Comparison of ENCODE assay signal across 13 cellular contexts in genomic region chr12:128813883-128814282, GRCh38. TPM values are rescaled to one million over a fixed set of nuclear protein-coding genes. Genes with fewer than 3 reads are reported as not detected.
A peak's percentile ranks its signal among the peaks of the same experiment; 100 is the strongest.
DNase-seq lines count a peak whose midpoint lies in the region; ATAC-seq and TF ChIP-seq lines count a peak whose summit lies in the region.
"Had no signal": no experiment of that assay in that cellular context is flagged by ENCODE, and none has a peak within 500 bp of the region (broad histone marks: within the 10 kb centered on the region; RNA-seq: fewer than 3 reads in every experiment).

No MANE protein-coding gene starts in this region.

- H3K4me1 ChIP-seq in CD8-positive, alpha-beta memory T cell (ENCODE audit: insufficient read depth, low read length): peaks cover 49% of the 10 kb centered on the region
- H3K4me1 ChIP-seq: BE2C had no signal

- no peak overlapping the region for H3K27ac ChIP-seq in CD8-positive, alpha-beta memory T cell (ENCODE audit: low read depth, low read length)

- H3K27ac Mint-ChIP-seq in CD8-positive, alpha-beta memory T cell: peak overlapping the region in 5 of 8 donors; percentile 17 to 93 (median 27)
- no peak overlapping the region for H3K27ac Mint-ChIP-seq in chondrocyte (ENCODE audit: unreplicated experiment)

- no peak overlapping the region for H3K4me3 Mint-ChIP-seq in CD8-positive, alpha-beta memory T cell
- no peak overlapping the region for H3K4me3 Mint-ChIP-seq in chondrocyte (ENCODE audit: unreplicated experiment)

- peak; percentile 20 for ATAC-seq in GM19035 (IDR thresholded peaks at IDR 0.05; ENCODE audit: unreplicated experiment)
- ATAC-seq in HG03442 (IDR thresholded peaks at IDR 0.05; ENCODE audit: unreplicated experiment): peak; percentile 31
- ATAC-seq: esophagus mucosa, left colon had no signal

- H3K4me3 ChIP-seq in CD8-positive, alpha-beta memory T cell (ENCODE audit: low read length): no peak overlapping the region

- POLR2A ChIA-PET in CD8-positive, alpha-beta memory T cell (lab: Charles Lee): no interaction called here

- no peak for TF ChIP-seq CTCF in chondrocyte (IDR thresholded peaks at IDR 0.05)

- no peaks in the 10 kb centered on the region for H3K27me3 ChIP-seq in CD8-positive, alpha-beta memory T cell (ENCODE audit: insufficient read depth, low read length, poor library complexity, severe bottlenecking)
- H3K27me3 ChIP-seq: BE2C had no signal

- H3K9me3 Mint-ChIP-seq in CD8-positive, alpha-beta memory T cell: no peaks in the 10 kb centered on the region
- no peaks in the 10 kb centered on the region for H3K9me3 Mint-ChIP-seq in chondrocyte (ENCODE audit: low read depth)

- peaks cover 75 to 90% (median 89%) of the 10 kb centered on the region in 3 donors for H3K4me1 Mint-ChIP-seq in CD8-positive, alpha-beta memory T cell
- H3K4me1 Mint-ChIP-seq in chondrocyte (ENCODE audit: low read depth): peaks cover 70% of the 10 kb centered on the region

- H3K9me3 ChIP-seq in CD8-positive, alpha-beta memory T cell (ENCODE audit: low read length): no peaks in the 10 kb centered on the region
- H3K9me3 ChIP-seq: BE2C had no signal

- CTCF ChIA-PET in CD8-positive, alpha-beta memory T cell (lab: Charles Lee): interaction anchor here (0.8 kb wide), 1 partner anchor 16 kb away, joined by 3 read pairs; no protein-coding TSS in a partner anchor

- peaks cover 19% of the 10 kb centered on the region for H3K36me3 ChIP-seq in CD8-positive, alpha-beta memory T cell (ENCODE audit: insufficient read depth, low read length)

- peaks cover 3 to 43% (median 20%) of the 10 kb centered on the region in 3 donors for H3K36me3 Mint-ChIP-seq in CD8-positive, alpha-beta memory T cell
- peaks cover 14% of the 10 kb centered on the region for H3K36me3 Mint-ChIP-seq in chondrocyte (ENCODE audit: low read depth)

- H3K27me3 Mint-ChIP-seq in CD8-positive, alpha-beta memory T cell: no peaks in the 10 kb centered on the region
- H3K27me3 Mint-ChIP-seq in chondrocyte (ENCODE audit: low read depth): no peaks in the 10 kb centered on the region

- DNase-seq in CD8-positive, alpha-beta memory T cell: no peak
- DNase-seq in iris pigment epithelial cell (ENCODE audit: low read depth) (peak; percentile 45), chondrocyte (ENCODE audit: low spot score) (no peak), ecto neural progenitor cell (ENCODE audit: low spot score) (no peak), NCI-H2227 (lab: John Stamatoyannopoulos, UW; ENCODE audit: unreplicated experiment) (no peak)
- no peak for DNase-seq in stimulated activated naive CD4-positive, alpha-beta T cell (lab: John Stamatoyannopoulos, UW)
- DNase-seq: activated CD4-positive, alpha-beta T cell treated with anti-CD3 and anti-CD28 coated beads, Interleukin-2, amount 50 U/mL, for 1 hour; BE2C; left colon; Right ventricle myocardium superior had no signal

RNA-seq across cellular contexts. Expression of gene SLC15A4, which starts 9.9 kb away (rescaled TPM):
- total RNA-seq in CD8-positive, alpha-beta memory T cell: 10 to 100 TPM; 21.0 to 21.7 TPM
- polyA plus RNA-seq in CD8-positive, alpha-beta memory T cell: 16.1 TPM
- total RNA-seq in chondrocyte: 31.7 to 35.0 TPM (median 34.0 TPM) in 3 replicates

RNA-seq across cellular contexts. Expression of gene GLT1D1, which starts 39.4 kb away (rescaled TPM):
- total RNA-seq in CD8-positive, alpha-beta memory T cell: under 1 TPM; 0.22 to 0.24 TPM
- polyA plus RNA-seq in CD8-positive, alpha-beta memory T cell: 0.24 TPM
- total RNA-seq in chondrocyte: 0.22 to 0.44 TPM (median 0.27 TPM) in 3 replicates
- total RNA-seq: left colon had no signal
